15 cellular contexts compared by ENCODE assay signal in genomic region chr11:121478895-121479281, GRCh38. TPM values are rescaled to one million over a fixed set of nuclear protein-coding genes. Genes with fewer than 3 reads are reported as not detected.
DNase-seq lines count a peak whose midpoint lies in the region; ATAC-seq and TF ChIP-seq lines count a peak whose summit lies in the region.
"Had no signal": no experiment of that assay in that cellular context is flagged by ENCODE, and none has a peak within 500 bp of the region (broad histone marks: within the 10 kb centered on the region; RNA-seq: fewer than 3 reads in every experiment).

No MANE protein-coding gene starts in this region.

- H3K4me1 Mint-ChIP-seq in endothelial cell (ENCODE audit: unreplicated experiment) (peaks cover 47% of the 10 kb centered on the region), natural killer cell (peaks cover 64 to 91% of the 10 kb centered on the region in 2 donors)

- H3K4me2 ChIP-seq in BLaER1 treated with 17β-estradiol and CSF1 and Interleukin-3, amounts not matched to agents 10 nM and 100 nM, result peak overlapping the region; percentile 84 to 98 (median 94)

- peaks cover 0 to 32% (median 8%) of the 10 kb centered on the region in 11 experiments; a peak in 11 of 22 replicates for H3K36me3 ChIP-seq in BLaER1 treated with 17β-estradiol and CSF1 and Interleukin-3, amounts not matched to agents 10 nM and 100 nM
- H3K36me3 ChIP-seq: uterus had no signal

- H3K9me3 Mint-ChIP-seq in endothelial cell (ENCODE audit: unreplicated experiment) (no peaks in the 10 kb centered on the region), natural killer cell (no peaks in the 10 kb centered on the region)

- H3K27ac Mint-ChIP-seq in endothelial cell (ENCODE audit: unreplicated experiment), result peak overlapping the region; percentile 87
- H3K27ac Mint-ChIP-seq in natural killer cell, result peak overlapping the region; percentile 76

- H3K9me3 ChIP-seq in BLaER1 treated with 17β-estradiol and CSF1 and Interleukin-3, amounts not matched to agents 10 nM and 100 nM (replicated peaks in 1 of 11), result no peaks in the 10 kb centered on the region
- H3K9me3 ChIP-seq: uterus had no signal

- H3K4me3 Mint-ChIP-seq in endothelial cell (ENCODE audit: unreplicated experiment), result peak overlapping the region; percentile 67
- H3K4me3 Mint-ChIP-seq in natural killer cell, result no peak overlapping the region

- peaks cover 46 to 94% (median 87%) of the 10 kb centered on the region in 10 experiments for H3K4me1 ChIP-seq in BLaER1 treated with 17β-estradiol and CSF1 and Interleukin-3, amounts not matched to agents 10 nM and 100 nM
- H3K4me1 ChIP-seq: uterus had no signal

- ATAC-seq in natural killer cell, result no peak
- ATAC-seq: activated naive CD4-positive, alpha-beta T cell treated with anti-CD3 and anti-CD28 coated beads, Interleukin-2, amount 50 U/mL, for 72 hours; Panc1; right cardiac atrium had no signal

- in situ Hi-C loops in KBM-7 (cut with MboI; ENCODE audit: low pct_unique_long_range_greater_than_20kb, low sequenced_read_pairs), result no loop called here

- H3K27me3 ChIP-seq in BLaER1 treated with 17β-estradiol and CSF1 and Interleukin-3, amounts not matched to agents 10 nM and 100 nM, result peaks cover 0 to 34% (median 0%) of the 10 kb centered on the region in 11 experiments; a peak in 4 of 22 replicates
- H3K27me3 ChIP-seq: uterus had no signal

- DNase-seq in KBM-7 (peak; percentile 66), endothelial cell (ENCODE audit: low spot score) (peak; percentile 17), natural killer cell (no peak), NCI-H2171 treated with DMSO at 0.1 percent for 48 hours (lab: John Stamatoyannopoulos, UW) (no peak), T1000 (lab: John Stamatoyannopoulos, UW) (no peak), hypothalamus (lab: John Stamatoyannopoulos, UW) (no peak)
- DNase-seq in effector CD8-positive, alpha-beta T cell (lab: John Stamatoyannopoulos, UW), result no peak
- DNase-seq: caudate nucleus; NCI-H510A; right cardiac atrium; stimulated activated CD4-positive, alpha-beta T cell treated with anti-CD3 and anti-CD28 coated beads, Interleukin-4, amount 100 ng/mL, for 4 hours; uterus had no signal

- peak overlapping the region in 9 of 10 experiments; percentile 14 to 65 (median 59); a peak in 16 of 20 replicates for H3K4me3 ChIP-seq in BLaER1 treated with 17β-estradiol and CSF1 and Interleukin-3, amounts not matched to agents 10 nM and 100 nM
- H3K4me3 ChIP-seq: uterus had no signal

- H3K9ac ChIP-seq in BLaER1 treated with 17β-estradiol and CSF1 and Interleukin-3, amounts not matched to agents 10 nM and 100 nM, result peak overlapping the region in 10 of 11 experiments; percentile 20 to 90 (median 86); a peak in 18 of 22 replicates

- H3K36me3 Mint-ChIP-seq in endothelial cell (ENCODE audit: low read depth, unreplicated experiment) (no peaks in the 10 kb centered on the region), natural killer cell (no peaks in the 10 kb centered on the region)

- no peaks in the 10 kb centered on the region for H4K20me1 ChIP-seq in BLaER1 treated with 17β-estradiol and CSF1 and Interleukin-3, amounts not matched to agents 10 nM and 100 nM

- H3K27ac ChIP-seq in BLaER1 treated with 17β-estradiol and CSF1 and Interleukin-3, amounts not matched to agents 10 nM and 100 nM, result peak overlapping the region in 10 of 11 experiments; percentile 18 to 99 (median 96); a peak in 19 of 22 replicates
- H3K27ac ChIP-seq: uterus had no signal

- H3K27me3 Mint-ChIP-seq in endothelial cell (ENCODE audit: unreplicated experiment) (peaks cover 4% of the 10 kb centered on the region), natural killer cell (ENCODE audit: low read depth in 2 of 2) (no peaks in the 10 kb centered on the region)

- TF ChIP-seq CTCF in endothelial cell (IDR thresholded peaks at IDR 0.05; ENCODE audit: unreplicated experiment), result no peak
- no peak for TF ChIP-seq CTCF in natural killer cell (IDR thresholded peaks at IDR 0.05)

- intact Hi-C loops in natural killer cell (cut with micrococcal nuclease), result no loop called here

RNA-seq across cellular contexts. Expression of gene SORL1, which starts 26.8 kb away (rescaled TPM):
- total RNA-seq in endothelial cell (ENCODE audit: unreplicated experiment) (4.6 TPM), natural killer cell (100 to 1,000 TPM; 386 to 519 (median 456) TPM)

Comparison
In these comparisons a context has a peak if more than half of its experiments do, and no peak if none do; other contexts are left out.
1. DNase-seq: peak in KBM-7 (single experiment) and endothelial cell (single experiment); none in natural killer cell (single experiment), NCI-H2171 treated with DMSO at 0.1 percent for 48 hours (single experiment), T1000 (single experiment), hypothalamus (0 of 51) and effector CD8-positive, alpha-beta T cell (single experiment).
2. RNA of gene SORL1, which starts 26.8 kb away (total RNA-seq): 386 to 519 TPM in natural killer cell; 4.6 TPM in endothelial cell (single experiment); every median in the first group is over 10 times any median in the second.